In genomic region chrX:84064814-84065213, GRCh38 we compare ENCODE assay signal across 26 cellular contexts.
"Had no signal": no experiment of that assay in that cellular context is flagged by ENCODE, and none has a peak within 500 bp of the region (broad histone marks: within the 10 kb centered on the region; RNA-seq: fewer than 3 reads in every experiment).

No MANE protein-coding gene starts in this region.

- H3K27ac ChIP-seq: esophagus squamous epithelium, lower lobe of right lung, psoas muscle, sigmoid colon, testis, tibial artery had no signal

- ATAC-seq: effector memory CD8-positive, alpha-beta T cell; left ventricle myocardium superior; naive thymus-derived CD8-positive, alpha-beta T cell; psoas muscle; right cardiac atrium; stimulated activated memory B cell treated with anti-CD40 and anti-IgM and Interleukin-4, amounts not matched to agents 10 μg/mL and 1 μg/mL and 100 μg/mL, for 72 hours; stimulated activated naive CD8-positive, alpha-beta T cell treated with anti-CD3 and anti-CD28 coated beads, Interleukin-15, Interleukin-2, amounts not matched to agents 100 U/mL and 50 U/mL, for 24 hours had no signal

- H3K9me3 ChIP-seq: esophagus squamous epithelium, lower lobe of right lung, sigmoid colon, testis had no signal

- H3K27me3 Mint-ChIP-seq: effector memory CD8-positive, alpha-beta T cell; naive thymus-derived CD8-positive, alpha-beta T cell; stimulated activated memory B cell treated with anti-CD40 and anti-IgM and Interleukin-4, amounts not matched to agents 10 μg/mL and 1 μg/mL and 100 μg/mL, for 72 hours; type B pancreatic cell had no signal

- H3K27me3 ChIP-seq: esophagus squamous epithelium, sigmoid colon, testis, tibial artery had no signal

- H3K27ac Mint-ChIP-seq: effector memory CD8-positive, alpha-beta T cell; immature natural killer cell; naive thymus-derived CD8-positive, alpha-beta T cell; nephron progenitor cell; stimulated activated memory B cell treated with anti-CD40 and anti-IgM and Interleukin-4, amounts not matched to agents 10 μg/mL and 1 μg/mL and 100 μg/mL, for 72 hours; type B pancreatic cell had no signal

- FAIRE-seq: endometrium, frontal cortex had no signal

- H3K4me1 Mint-ChIP-seq: immature natural killer cell; naive thymus-derived CD8-positive, alpha-beta T cell; nephron progenitor cell; stimulated activated memory B cell treated with anti-CD40 and anti-IgM and Interleukin-4, amounts not matched to agents 10 μg/mL and 1 μg/mL and 100 μg/mL, for 72 hours had no signal

- H3K36me3 Mint-ChIP-seq: immature natural killer cell; naive thymus-derived CD8-positive, alpha-beta T cell; stimulated activated memory B cell treated with anti-CD40 and anti-IgM and Interleukin-4, amounts not matched to agents 10 μg/mL and 1 μg/mL and 100 μg/mL, for 72 hours; type B pancreatic cell had no signal

- H3K4me3 Mint-ChIP-seq: effector memory CD8-positive, alpha-beta T cell; immature natural killer cell; naive thymus-derived CD8-positive, alpha-beta T cell; nephron progenitor cell; stimulated activated memory B cell treated with anti-CD40 and anti-IgM and Interleukin-4, amounts not matched to agents 10 μg/mL and 1 μg/mL and 100 μg/mL, for 72 hours; type B pancreatic cell had no signal

- H3K4me3 ChIP-seq: esophagus squamous epithelium, lower lobe of right lung, psoas muscle, sigmoid colon, testis, tibial artery had no signal

- H3K4me1 ChIP-seq: esophagus squamous epithelium, lower lobe of right lung, psoas muscle, sigmoid colon, testis, tibial artery had no signal

- H3K9me3 Mint-ChIP-seq: stimulated activated memory B cell treated with anti-CD40 and anti-IgM and Interleukin-4, amounts not matched to agents 10 μg/mL and 1 μg/mL and 100 μg/mL, for 72 hours; type B pancreatic cell had no signal

- DNase-seq: cortex of kidney; effector memory CD8-positive, alpha-beta T cell; erythroblast; esophagus squamous epithelium; hypothalamus; immature natural killer cell; islet precursor cell; left ventricle myocardium superior; lower lobe of right lung; naive thymus-derived CD8-positive, alpha-beta T cell; nephron progenitor cell; nucleus accumbens; posterior cingulate gyrus; psoas muscle; right cardiac atrium; sigmoid colon; stimulated activated CD4-positive, alpha-beta T cell treated with anti-CD3 and anti-CD28 coated beads, Interleukin-2, amount 100 ng/mL, for 24 hours; stimulated activated CD4-positive, alpha-beta T cell treated with anti-CD3 and anti-CD28 coated beads, Interleukin-4, amount 100 ng/mL, for 4 hours; stimulated activated naive CD8-positive, alpha-beta T cell treated with anti-CD3 and anti-CD28 coated beads, Interleukin-15, Interleukin-2, amounts not matched to agents 100 U/mL and 50 U/mL, for 24 hours; substantia nigra; testis; tibial artery had no signal

- H3K36me3 ChIP-seq: esophagus squamous epithelium, lower lobe of right lung, sigmoid colon, tibial artery had no signal
